In the genomic region with DNA sequence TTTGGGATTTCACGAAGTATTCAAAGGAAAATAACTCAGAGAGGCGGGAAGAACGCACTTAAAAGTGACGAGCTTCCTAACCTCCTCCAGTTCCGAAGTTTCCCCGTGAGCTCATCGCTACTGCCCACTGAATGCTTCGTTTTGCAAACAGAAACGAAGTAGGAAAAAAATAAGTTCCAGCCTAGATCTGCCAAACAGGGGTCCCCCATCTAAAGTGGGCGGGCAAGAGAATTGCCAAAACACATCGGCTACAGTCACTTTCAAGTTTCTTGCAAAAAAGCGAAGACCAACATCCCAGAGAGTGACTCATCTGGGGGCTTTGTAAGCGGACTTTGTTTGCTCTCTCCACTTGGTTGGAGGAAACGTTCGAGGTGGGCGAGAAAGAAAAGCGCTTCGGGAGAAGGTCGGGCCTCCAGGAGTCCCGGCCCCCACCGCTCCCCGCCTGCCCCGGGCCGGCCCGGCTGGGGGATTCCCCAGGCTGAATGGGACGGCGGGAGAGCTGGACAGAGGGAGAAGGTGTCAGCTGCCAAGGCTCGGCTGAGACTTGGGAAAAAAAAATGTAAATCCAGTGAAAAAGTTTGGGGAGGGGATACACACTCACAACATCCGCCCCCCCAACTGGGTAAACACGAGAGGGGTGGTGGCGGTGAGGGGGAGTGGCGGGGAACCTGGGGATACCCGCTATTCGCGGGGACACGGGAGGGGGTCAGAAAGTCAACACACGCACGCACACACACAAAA, we compare ENCODE assay signal across 1 cellular context.
TF ChIP-seq lines count a peak whose summit lies in the region.

No MANE protein-coding gene starts in this region.

TF ChIP-seq in HepG2, 621 proteins besides CTCF, POLR2A, EP300 and RAD21 (continued from another document and continues in another):
- TF ChIP-seq, protein P1, sequence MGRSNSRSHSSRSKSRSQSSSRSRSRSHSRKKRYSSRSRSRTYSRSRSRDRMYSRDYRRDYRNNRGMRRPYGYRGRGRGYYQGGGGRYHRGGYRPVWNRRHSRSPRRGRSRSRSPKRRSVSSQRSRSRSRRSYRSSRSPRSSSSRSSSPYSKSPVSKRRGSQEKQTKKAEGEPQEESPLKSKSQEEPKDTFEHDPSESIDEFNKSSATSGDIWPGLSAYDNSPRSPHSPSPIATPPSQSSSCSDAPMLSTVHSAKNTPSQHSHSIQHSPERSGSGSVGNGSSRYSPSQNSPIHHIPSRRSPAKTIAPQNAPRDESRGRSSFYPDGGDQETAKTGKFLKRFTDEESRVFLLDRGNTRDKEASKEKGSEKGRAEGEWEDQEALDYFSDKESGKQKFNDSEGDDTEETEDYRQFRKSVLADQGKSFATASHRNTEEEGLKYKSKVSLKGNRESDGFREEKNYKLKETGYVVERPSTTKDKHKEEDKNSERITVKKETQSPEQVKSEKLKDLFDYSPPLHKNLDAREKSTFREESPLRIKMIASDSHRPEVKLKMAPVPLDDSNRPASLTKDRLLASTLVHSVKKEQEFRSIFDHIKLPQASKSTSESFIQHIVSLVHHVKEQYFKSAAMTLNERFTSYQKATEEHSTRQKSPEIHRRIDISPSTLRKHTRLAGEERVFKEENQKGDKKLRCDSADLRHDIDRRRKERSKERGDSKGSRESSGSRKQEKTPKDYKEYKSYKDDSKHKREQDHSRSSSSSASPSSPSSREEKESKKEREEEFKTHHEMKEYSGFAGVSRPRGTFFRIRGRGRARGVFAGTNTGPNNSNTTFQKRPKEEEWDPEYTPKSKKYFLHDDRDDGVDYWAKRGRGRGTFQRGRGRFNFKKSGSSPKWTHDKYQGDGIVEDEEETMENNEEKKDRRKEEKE (IDR thresholded peaks at IDR 0.05): no peak
- TF ChIP-seq, protein P2, sequence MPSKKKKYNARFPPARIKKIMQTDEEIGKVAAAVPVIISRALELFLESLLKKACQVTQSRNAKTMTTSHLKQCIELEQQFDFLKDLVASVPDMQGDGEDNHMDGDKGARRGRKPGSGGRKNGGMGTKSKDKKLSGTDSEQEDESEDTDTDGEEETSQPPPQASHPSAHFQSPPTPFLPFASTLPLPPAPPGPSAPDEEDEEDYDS (CRISPR knock-in tag; IDR thresholded peaks at IDR 0.05): peak; percentile 54
- no peak for TF ChIP-seq ZNF33A (CRISPR knock-in tag; IDR thresholded peaks at IDR 0.05; ENCODE audit: borderline replicate concordance)
- TF ChIP-seq SP4 (CRISPR knock-in tag; IDR thresholded peaks at IDR 0.05): no peak
- no peak for TF ChIP-seq ZMYM4 (CRISPR knock-in tag; IDR thresholded peaks at IDR 0.05)
- TF ChIP-seq XBP1 (CRISPR knock-in tag; IDR thresholded peaks at IDR 0.05): no peak
- TF ChIP-seq SCMH1 (CRISPR knock-in tag; IDR thresholded peaks at IDR 0.05; ENCODE audit: borderline replicate concordance): no peak
- TF ChIP-seq ZNF343 (CRISPR knock-in tag; IDR thresholded peaks at IDR 0.05): no peak
- TF ChIP-seq ZFP36L2 (CRISPR knock-in tag; IDR thresholded peaks at IDR 0.05): no peak
- 0 out of 2 replicates have a peak, but pooled peaks have one; percentile 32 for TF ChIP-seq SALL1 (CRISPR knock-in tag; IDR thresholded peaks at IDR 0.05)
- peak; percentile 82 for TF ChIP-seq GATAD2A (CRISPR knock-in tag; IDR thresholded peaks at IDR 0.05)
- TF ChIP-seq, protein P3, sequence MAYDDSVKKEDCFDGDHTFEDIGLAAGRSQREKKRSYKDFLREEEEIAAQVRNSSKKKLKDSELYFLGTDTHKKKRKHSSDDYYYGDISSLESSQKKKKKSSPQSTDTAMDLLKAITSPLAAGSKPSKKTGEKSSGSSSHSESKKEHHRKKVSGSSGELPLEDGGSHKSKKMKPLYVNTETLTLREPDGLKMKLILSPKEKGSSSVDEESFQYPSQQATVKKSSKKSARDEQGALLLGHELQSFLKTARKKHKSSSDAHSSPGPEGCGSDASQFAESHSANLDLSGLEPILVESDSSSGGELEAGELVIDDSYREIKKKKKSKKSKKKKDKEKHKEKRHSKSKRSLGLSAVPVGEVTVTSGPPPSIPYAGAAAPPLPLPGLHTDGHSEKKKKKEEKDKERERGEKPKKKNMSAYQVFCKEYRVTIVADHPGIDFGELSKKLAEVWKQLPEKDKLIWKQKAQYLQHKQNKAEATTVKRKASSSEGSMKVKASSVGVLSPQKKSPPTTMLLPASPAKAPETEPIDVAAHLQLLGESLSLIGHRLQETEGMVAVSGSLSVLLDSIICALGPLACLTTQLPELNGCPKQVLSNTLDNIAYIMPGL (CRISPR knock-in tag; IDR thresholded peaks at IDR 0.05; ENCODE audit: borderline replicate concordance in 1 of 2, low read depth in 1 of 2): peak in 1 of 2 experiments; percentile 65; a peak in 1 of 4 replicates
- TF ChIP-seq, protein P4, sequence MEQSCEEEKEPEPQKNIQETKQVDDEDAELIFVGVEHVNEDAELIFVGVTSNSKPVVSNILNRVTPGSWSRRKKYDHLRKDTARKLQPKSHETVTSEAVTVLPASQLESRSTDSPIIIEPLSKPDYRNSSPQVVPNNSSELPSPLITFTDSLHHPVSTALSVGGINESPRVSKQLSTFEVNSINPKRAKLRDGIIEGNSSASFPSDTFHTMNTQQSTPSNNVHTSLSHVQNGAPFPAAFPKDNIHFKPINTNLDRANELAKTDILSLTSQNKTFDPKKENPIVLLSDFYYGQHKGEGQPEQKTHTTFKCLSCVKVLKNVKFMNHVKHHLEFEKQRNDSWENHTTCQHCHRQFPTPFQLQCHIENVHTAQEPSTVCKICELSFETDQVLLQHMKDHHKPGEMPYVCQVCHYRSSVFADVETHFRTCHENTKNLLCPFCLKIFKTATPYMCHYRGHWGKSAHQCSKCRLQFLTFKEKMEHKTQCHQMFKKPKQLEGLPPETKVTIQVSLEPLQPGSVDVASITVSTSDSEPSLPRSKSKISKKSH (CRISPR knock-in tag; IDR thresholded peaks at IDR 0.05; ENCODE audit: borderline replicate concordance): no peak
- TF ChIP-seq, protein P5, sequence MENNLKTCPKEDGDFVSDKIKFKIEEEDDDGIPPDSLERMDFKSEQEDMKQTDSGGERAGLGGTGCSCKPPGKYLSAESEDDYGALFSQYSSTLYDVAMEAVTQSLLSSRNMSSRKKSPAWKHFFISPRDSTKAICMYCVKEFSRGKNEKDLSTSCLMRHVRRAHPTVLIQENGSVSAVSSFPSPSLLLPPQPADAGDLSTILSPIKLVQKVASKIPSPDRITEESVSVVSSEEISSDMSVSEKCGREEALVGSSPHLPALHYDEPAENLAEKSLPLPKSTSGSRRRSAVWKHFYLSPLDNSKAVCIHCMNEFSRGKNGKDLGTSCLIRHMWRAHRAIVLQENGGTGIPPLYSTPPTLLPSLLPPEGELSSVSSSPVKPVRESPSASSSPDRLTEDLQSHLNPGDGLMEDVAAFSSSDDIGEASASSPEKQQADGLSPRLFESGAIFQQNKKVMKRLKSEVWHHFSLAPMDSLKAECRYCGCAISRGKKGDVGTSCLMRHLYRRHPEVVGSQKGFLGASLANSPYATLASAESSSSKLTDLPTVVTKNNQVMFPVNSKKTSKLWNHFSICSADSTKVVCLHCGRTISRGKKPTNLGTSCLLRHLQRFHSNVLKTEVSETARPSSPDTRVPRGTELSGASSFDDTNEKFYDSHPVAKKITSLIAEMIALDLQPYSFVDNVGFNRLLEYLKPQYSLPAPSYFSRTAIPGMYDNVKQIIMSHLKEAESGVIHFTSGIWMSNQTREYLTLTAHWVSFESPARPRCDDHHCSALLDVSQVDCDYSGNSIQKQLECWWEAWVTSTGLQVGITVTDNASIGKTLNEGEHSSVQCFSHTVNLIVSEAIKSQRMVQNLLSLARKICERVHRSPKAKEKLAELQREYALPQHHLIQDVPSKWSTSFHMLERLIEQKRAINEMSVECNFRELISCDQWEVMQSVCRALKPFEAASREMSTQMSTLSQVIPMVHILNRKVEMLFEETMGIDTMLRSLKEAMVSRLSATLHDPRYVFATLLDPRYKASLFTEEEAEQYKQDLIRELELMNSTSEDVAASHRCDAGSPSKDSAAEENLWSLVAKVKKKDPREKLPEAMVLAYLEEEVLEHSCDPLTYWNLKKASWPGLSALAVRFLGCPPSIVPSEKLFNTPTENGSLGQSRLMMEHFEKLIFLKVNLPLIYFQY (CRISPR knock-in tag; IDR thresholded peaks at IDR 0.05; ENCODE audit: borderline replicate concordance): no peak
- TF ChIP-seq, protein P6, sequence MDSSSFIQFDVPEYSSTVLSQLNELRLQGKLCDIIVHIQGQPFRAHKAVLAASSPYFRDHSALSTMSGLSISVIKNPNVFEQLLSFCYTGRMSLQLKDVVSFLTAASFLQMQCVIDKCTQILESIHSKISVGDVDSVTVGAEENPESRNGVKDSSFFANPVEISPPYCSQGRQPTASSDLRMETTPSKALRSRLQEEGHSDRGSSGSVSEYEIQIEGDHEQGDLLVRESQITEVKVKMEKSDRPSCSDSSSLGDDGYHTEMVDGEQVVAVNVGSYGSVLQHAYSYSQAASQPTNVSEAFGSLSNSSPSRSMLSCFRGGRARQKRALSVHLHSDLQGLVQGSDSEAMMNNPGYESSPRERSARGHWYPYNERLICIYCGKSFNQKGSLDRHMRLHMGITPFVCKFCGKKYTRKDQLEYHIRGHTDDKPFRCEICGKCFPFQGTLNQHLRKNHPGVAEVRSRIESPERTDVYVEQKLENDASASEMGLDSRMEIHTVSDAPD (CRISPR knock-in tag; IDR thresholded peaks at IDR 0.05): no peak
- no peak for TF ChIP-seq RFX1 (IDR thresholded peaks at IDR 0.05)
- no peak for TF ChIP-seq ZNF839 (CRISPR knock-in tag; IDR thresholded peaks at IDR 0.05; ENCODE audit: borderline replicate concordance)
- no peak for TF ChIP-seq GZF1 (CRISPR knock-in tag; IDR thresholded peaks at IDR 0.05)
- no peak for TF ChIP-seq MBNL3 (CRISPR knock-in tag; conservative IDR thresholded peaks at IDR 0.05)
- TF ChIP-seq ZNF775 (CRISPR knock-in tag; IDR thresholded peaks at IDR 0.05; ENCODE audit: borderline replicate concordance): no peak
- TF ChIP-seq EZH2 (conservative IDR thresholded peaks at IDR 0.05; ENCODE audit: low read depth, low read length): no peak
- no peak for TF ChIP-seq SSRP1 (CRISPR knock-in tag; IDR thresholded peaks at IDR 0.05)
- peak; percentile 75 for TF ChIP-seq POLR2G (IDR thresholded peaks at IDR 0.05; ENCODE audit: low read depth, low read length)
- no peak for TF ChIP-seq SP140L (CRISPR knock-in tag; IDR thresholded peaks at IDR 0.05; ENCODE audit: borderline replicate concordance)
- TF ChIP-seq GABPB1 (CRISPR knock-in tag; IDR thresholded peaks at IDR 0.05): no peak; the same call in none of the 2 replicates
- no peak for TF ChIP-seq TBL1XR1 (IDR thresholded peaks at IDR 0.05; ENCODE audit: borderline replicate concordance, low read length, partially characterized antibody)
- TF ChIP-seq SKI (IDR thresholded peaks at IDR 0.05; ENCODE audit: partially characterized antibody): no peak
- TF ChIP-seq, protein P7, sequence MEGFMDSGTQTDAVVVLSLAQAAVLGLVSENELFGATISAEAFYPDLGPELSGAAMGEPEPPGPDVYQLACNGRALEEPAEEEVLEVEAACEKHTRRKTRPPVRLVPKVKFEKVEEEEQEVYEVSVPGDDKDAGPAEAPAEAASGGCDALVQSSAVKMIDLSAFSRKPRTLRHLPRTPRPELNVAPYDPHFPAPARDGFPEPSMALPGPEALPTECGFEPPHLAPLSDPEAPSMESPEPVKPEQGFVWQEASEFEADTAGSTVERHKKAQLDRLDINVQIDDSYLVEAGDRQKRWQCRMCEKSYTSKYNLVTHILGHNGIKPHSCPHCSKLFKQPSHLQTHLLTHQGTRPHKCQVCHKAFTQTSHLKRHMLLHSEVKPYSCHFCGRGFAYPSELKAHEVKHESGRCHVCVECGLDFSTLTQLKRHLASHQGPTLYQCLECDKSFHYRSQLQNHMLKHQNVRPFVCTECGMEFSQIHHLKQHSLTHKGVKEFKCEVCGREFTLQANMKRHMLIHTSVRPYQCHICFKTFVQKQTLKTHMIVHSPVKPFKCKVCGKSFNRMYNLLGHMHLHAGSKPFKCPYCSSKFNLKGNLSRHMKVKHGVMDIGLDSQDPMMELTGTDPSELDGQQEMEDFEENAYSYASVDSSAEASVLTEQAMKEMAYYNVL (CRISPR knock-in tag; IDR thresholded peaks at IDR 0.05; ENCODE audit: borderline replicate concordance): no peak
- TF ChIP-seq, protein P8, sequence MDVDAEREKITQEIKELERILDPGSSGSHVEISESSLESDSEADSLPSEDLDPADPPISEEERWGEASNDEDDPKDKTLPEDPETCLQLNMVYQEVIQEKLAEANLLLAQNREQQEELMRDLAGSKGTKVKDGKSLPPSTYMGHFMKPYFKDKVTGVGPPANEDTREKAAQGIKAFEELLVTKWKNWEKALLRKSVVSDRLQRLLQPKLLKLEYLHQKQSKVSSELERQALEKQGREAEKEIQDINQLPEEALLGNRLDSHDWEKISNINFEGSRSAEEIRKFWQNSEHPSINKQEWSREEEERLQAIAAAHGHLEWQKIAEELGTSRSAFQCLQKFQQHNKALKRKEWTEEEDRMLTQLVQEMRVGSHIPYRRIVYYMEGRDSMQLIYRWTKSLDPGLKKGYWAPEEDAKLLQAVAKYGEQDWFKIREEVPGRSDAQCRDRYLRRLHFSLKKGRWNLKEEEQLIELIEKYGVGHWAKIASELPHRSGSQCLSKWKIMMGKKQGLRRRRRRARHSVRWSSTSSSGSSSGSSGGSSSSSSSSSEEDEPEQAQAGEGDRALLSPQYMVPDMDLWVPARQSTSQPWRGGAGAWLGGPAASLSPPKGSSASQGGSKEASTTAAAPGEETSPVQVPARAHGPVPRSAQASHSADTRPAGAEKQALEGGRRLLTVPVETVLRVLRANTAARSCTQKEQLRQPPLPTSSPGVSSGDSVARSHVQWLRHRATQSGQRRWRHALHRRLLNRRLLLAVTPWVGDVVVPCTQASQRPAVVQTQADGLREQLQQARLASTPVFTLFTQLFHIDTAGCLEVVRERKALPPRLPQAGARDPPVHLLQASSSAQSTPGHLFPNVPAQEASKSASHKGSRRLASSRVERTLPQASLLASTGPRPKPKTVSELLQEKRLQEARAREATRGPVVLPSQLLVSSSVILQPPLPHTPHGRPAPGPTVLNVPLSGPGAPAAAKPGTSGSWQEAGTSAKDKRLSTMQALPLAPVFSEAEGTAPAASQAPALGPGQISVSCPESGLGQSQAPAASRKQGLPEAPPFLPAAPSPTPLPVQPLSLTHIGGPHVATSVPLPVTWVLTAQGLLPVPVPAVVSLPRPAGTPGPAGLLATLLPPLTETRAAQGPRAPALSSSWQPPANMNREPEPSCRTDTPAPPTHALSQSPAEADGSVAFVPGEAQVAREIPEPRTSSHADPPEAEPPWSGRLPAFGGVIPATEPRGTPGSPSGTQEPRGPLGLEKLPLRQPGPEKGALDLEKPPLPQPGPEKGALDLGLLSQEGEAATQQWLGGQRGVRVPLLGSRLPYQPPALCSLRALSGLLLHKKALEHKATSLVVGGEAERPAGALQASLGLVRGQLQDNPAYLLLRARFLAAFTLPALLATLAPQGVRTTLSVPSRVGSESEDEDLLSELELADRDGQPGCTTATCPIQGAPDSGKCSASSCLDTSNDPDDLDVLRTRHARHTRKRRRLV (CRISPR knock-in tag; IDR thresholded peaks at IDR 0.05): no peak
- TF ChIP-seq, protein P9, sequence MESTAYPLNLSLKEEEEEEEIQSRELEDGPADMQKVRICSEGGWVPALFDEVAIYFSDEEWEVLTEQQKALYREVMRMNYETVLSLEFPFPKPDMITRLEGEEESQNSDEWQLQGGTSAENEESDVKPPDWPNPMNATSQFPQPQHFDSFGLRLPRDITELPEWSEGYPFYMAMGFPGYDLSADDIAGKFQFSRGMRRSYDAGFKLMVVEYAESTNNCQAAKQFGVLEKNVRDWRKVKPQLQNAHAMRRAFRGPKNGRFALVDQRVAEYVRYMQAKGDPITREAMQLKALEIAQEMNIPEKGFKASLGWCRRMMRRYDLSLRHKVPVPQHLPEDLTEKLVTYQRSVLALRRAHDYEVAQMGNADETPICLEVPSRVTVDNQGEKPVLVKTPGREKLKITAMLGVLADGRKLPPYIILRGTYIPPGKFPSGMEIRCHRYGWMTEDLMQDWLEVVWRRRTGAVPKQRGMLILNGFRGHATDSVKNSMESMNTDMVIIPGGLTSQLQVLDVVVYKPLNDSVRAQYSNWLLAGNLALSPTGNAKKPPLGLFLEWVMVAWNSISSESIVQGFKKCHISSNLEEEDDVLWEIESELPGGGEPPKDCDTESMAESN (CRISPR knock-in tag; conservative IDR thresholded peaks at IDR 0.05): no peak
- TF ChIP-seq ZNF10 (CRISPR knock-in tag; IDR thresholded peaks at IDR 0.05; ENCODE audit: borderline replicate concordance, low read depth): no peak
- 0 out of 2 replicates have a peak, but pooled peaks have one; percentile 34 for TF ChIP-seq ZZZ3 (CRISPR knock-in tag; IDR thresholded peaks at IDR 0.05; ENCODE audit: borderline replicate concordance)
- TF ChIP-seq ZNF567 (CRISPR knock-in tag; IDR thresholded peaks at IDR 0.05; ENCODE audit: borderline replicate concordance): no peak
